19 cellular contexts compared by ENCODE assay signal in genomic region chr2:43358688-43359201, GRCh38.
DNase-seq lines count a peak whose midpoint lies in the region; ATAC-seq and TF ChIP-seq lines count a peak whose summit lies in the region.
"Had no signal": no experiment of that assay in that cellular context is flagged by ENCODE, and none has a peak within 500 bp of the region (broad histone marks: within the 10 kb centered on the region; RNA-seq: fewer than 3 reads in every experiment).

No MANE protein-coding gene starts in this region.

- intact Hi-C loops in colonic mucosa (cut with DNase I) = no loop called here

- peaks cover 3 to 6% (median 4%) of the 10 kb centered on the region in 3 donors for H3K4me1 Mint-ChIP-seq in CD8-positive, alpha-beta memory T cell

- POLR2A ChIA-PET in HEK293 (lab: Yijun Ruan, JAX) = no interaction called here
- POLR2A ChIA-PET in CD8-positive, alpha-beta memory T cell (lab: Charles Lee) = no interaction called here

- no peak overlapping the region for H3K9ac ChIP-seq in colonic mucosa (ENCODE audit: low read depth in 2 of 2, low read length in 2 of 2)
- H3K9ac ChIP-seq: GM23248 had no signal

- ATAC-seq in HG03521 (IDR thresholded peaks at IDR 0.05; ENCODE audit: unreplicated experiment) = no peak

- H3K27ac ChIP-seq in HEK293 (ENCODE audit: extremely low read depth, low read depth, low read length) = no peak overlapping the region
- H3K27ac ChIP-seq in colonic mucosa = peak overlapping the region; percentile 20
- peak overlapping the region; percentile 42 for H3K27ac ChIP-seq in muscle layer of duodenum (ENCODE audit: low read length)
- no peak overlapping the region for H3K27ac ChIP-seq in CD8-positive, alpha-beta memory T cell (ENCODE audit: low read depth, low read length)
- H3K27ac ChIP-seq: GM23248, ovary, testis had no signal

- H3K27me3 Mint-ChIP-seq in CD8-positive, alpha-beta memory T cell = no peaks in the 10 kb centered on the region

- H3K36me3 ChIP-seq in HEK293 (ENCODE audit: control insufficient read depth in 2 of 2, insufficient read depth in 1 of 2, low read length in 2 of 2) (no peaks in the 10 kb centered on the region), colonic mucosa (no peaks in the 10 kb centered on the region), muscle layer of duodenum (ENCODE audit: control insufficient read depth in 1 of 2, insufficient read depth in 2 of 2, low read length in 2 of 2) (no peaks in the 10 kb centered on the region)
- no peaks in the 10 kb centered on the region for H3K36me3 ChIP-seq in CD8-positive, alpha-beta memory T cell (ENCODE audit: insufficient read depth, low read length)
- H3K36me3 ChIP-seq: ovary had no signal

- H3K36me3 Mint-ChIP-seq in CD8-positive, alpha-beta memory T cell = peaks cover 0 to 12% (median 6%) of the 10 kb centered on the region in 3 donors

- DNase-seq in NCI-H2171 treated with DMSO at 0.1 percent for 48 hours (lab: John Stamatoyannopoulos, UW) = peak; percentile 78
- no peak for DNase-seq in colonic mucosa
- DNase-seq in NCI-H774 (lab: John Stamatoyannopoulos, UW) = no peak
- no peak for DNase-seq in stimulated activated CD4-positive, alpha-beta T cell treated with anti-CD3 and anti-CD28 coated beads, Interleukin-2, amount 100 ng/mL, for 48 hours
- no peak for DNase-seq in CD8-positive, alpha-beta memory T cell
- DNase-seq: activated CD4-positive, alpha-beta T cell treated with anti-CD3 and anti-CD28 coated beads for 48 hours; activated naive CD4-positive, alpha-beta T cell treated with anti-CD3 and anti-CD28 coated beads, Interleukin-2, amount 50 U/mL, for 16 hours; cortex of kidney; GDM1; glutamatergic neuron; GM23248; Kasumi-1; NCI-H2081; ovary; stimulated activated CD4-positive, alpha-beta T cell treated with anti-CD3 and anti-CD28 coated beads, Interleukin-4, amount 100 ng/mL, for 4 hours; testis had no signal

- CTCF ChIA-PET in HEK293 (lab: Yijun Ruan, JAX) = interaction anchor here (1.1 kb wide), 1 partner anchor 129 kb away, joined by 3 read pairs; no protein-coding TSS in a partner anchor
- CTCF ChIA-PET in CD8-positive, alpha-beta memory T cell (lab: Charles Lee) = no interaction called here

- no peak overlapping the region for H3K4me3 Mint-ChIP-seq in CD8-positive, alpha-beta memory T cell

- H3K27me3 ChIP-seq in colonic mucosa (no peaks in the 10 kb centered on the region), muscle layer of duodenum (ENCODE audit: low read depth, low read length) (no peaks in the 10 kb centered on the region)
- no peaks in the 10 kb centered on the region for H3K27me3 ChIP-seq in CD8-positive, alpha-beta memory T cell (ENCODE audit: insufficient read depth, low read length, poor library complexity, severe bottlenecking)
- H3K27me3 ChIP-seq: ovary, testis had no signal

- no peaks in the 10 kb centered on the region for H3K9me3 Mint-ChIP-seq in CD8-positive, alpha-beta memory T cell

- H3K4me1 ChIP-seq in HEK293 (ENCODE audit: control insufficient read depth, insufficient read depth, low read length) (peaks cover 3% of the 10 kb centered on the region; the same call in 1 of the 2 replicates), colonic mucosa (no peaks in the 10 kb centered on the region), muscle layer of duodenum (ENCODE audit: control insufficient read depth in 1 of 2, insufficient read depth in 2 of 2, low read length in 2 of 2) (peaks cover 0 to 33% of the 10 kb centered on the region in 2 donors)
- H3K4me1 ChIP-seq in CD8-positive, alpha-beta memory T cell (ENCODE audit: insufficient read depth, low read length) = no peaks in the 10 kb centered on the region
- H3K4me1 ChIP-seq: testis had no signal

- H3K27ac Mint-ChIP-seq in CD8-positive, alpha-beta memory T cell = no peak overlapping the region

- H3K4me3 ChIP-seq in HEK293 (ENCODE audit: low read depth, low read length) (no peak overlapping the region), colonic mucosa (no peak overlapping the region), muscle layer of duodenum (ENCODE audit: low read depth in 1 of 2, low read length in 2 of 2) (no peak overlapping the region)
- H3K4me3 ChIP-seq in CD8-positive, alpha-beta memory T cell (ENCODE audit: low read length) = no peak overlapping the region
- H3K4me3 ChIP-seq: GM23248, ovary, testis had no signal

- H3K9me3 ChIP-seq in HEK293 (ENCODE audit: control insufficient read depth, insufficient read depth, low read depth, low read length) (no peaks in the 10 kb centered on the region), colonic mucosa (no peaks in the 10 kb centered on the region), muscle layer of duodenum (ENCODE audit: control insufficient read depth in 1 of 2, low read length in 2 of 2) (no peaks in the 10 kb centered on the region)
- no peaks in the 10 kb centered on the region for H3K9me3 ChIP-seq in CD8-positive, alpha-beta memory T cell (ENCODE audit: low read length)
- H3K9me3 ChIP-seq: ovary, testis had no signal

- no peak for TF ChIP-seq CTCF in HEK293 (tag by site-specific recombination; IDR thresholded peaks at IDR 0.05)
- TF ChIP-seq CTCF in colonic mucosa (IDR thresholded peaks at IDR 0.05) = no peak

TF ChIP-seq in HEK293, 187 proteins besides CTCF, POLR2A, EP300 and RAD21:
- TF ChIP-seq SCRT2 (tag by site-specific recombination; IDR thresholded peaks at IDR 0.05) (0 out of 2 replicates have a peak, but pooled peaks have one; percentile 31), ZNF701 (tag by site-specific recombination; IDR thresholded peaks at IDR 0.05) (no peak), ZNF175 (tag by site-specific recombination; IDR thresholded peaks at IDR 0.05) (no peak)
TF ChIP-seq in HEK293: peak in this region for 1.

Comparison
In these comparisons a context has a peak if more than half of its experiments do, and no peak if none do; other contexts are left out.
1. H3K27ac ChIP-seq: peak in colonic mucosa (single experiment) and muscle layer of duodenum (single experiment); none in HEK293 (single experiment) and CD8-positive, alpha-beta memory T cell (single experiment).